1 cellular context compared by ENCODE assay signal in genomic region chr7:26201261-26202018, GRCh38.
TF ChIP-seq lines count a peak whose summit lies in the region.

TSS of gene CBX3 (plus strand) at chr7:26201745. CDS start at chr7:26202999, 1,254 bp downstream.

TF ChIP-seq in K562, 482 proteins besides CTCF, POLR2A, EP300 and RAD21 (continued from another document and continues in another):
- TF ChIP-seq E2F8 (IDR thresholded peaks at IDR 0.05; ENCODE audit: low read depth, partially characterized antibody) (peak; percentile 88), ZKSCAN3 (CRISPR knock-in tag; IDR thresholded peaks at IDR 0.05) (no peak), ZBTB26 (CRISPR knock-in tag; IDR thresholded peaks at IDR 0.05) (0 out of 2 replicates have a peak, but pooled peaks have one; percentile 62), KLF10 (CRISPR knock-in tag; IDR thresholded peaks at IDR 0.05) (no peak), MAZ (CRISPR knock-in tag; conservative IDR thresholded peaks at IDR 0.05 in 1 of 2, IDR thresholded peaks at IDR 0.05 in 1 of 2) (peak; percentile 77 to 86), MCM7 (IDR thresholded peaks at IDR 0.05) (no peak), ZNF224 (CRISPR knock-in tag; IDR thresholded peaks at IDR 0.05) (0 out of 2 replicates have a peak, but pooled peaks have one; percentile 23), ERF (CRISPR knock-in tag; IDR thresholded peaks at IDR 0.05) (no peak), RBM25 (IDR thresholded peaks at IDR 0.05; ENCODE audit: low read depth, low read length, severe bottlenecking) (no peak), ZNF707 (CRISPR knock-in tag; conservative IDR thresholded peaks at IDR 0.05) (no peak), CC2D1A (IDR thresholded peaks at IDR 0.05) (no peak), MBD2 (IDR thresholded peaks at IDR 0.05; ENCODE audit: borderline replicate concordance, low read depth) (peak; percentile 55), MECOM (CRISPR knock-in tag; IDR thresholded peaks at IDR 0.05) (no peak; the same call in 1 of the 2 replicates), ZNF133 (CRISPR knock-in tag; IDR thresholded peaks at IDR 0.05) (no peak), ZNF561 (CRISPR knock-in tag; conservative IDR thresholded peaks at IDR 0.05) (no peak), ZNF232 (CRISPR knock-in tag; IDR thresholded peaks at IDR 0.05) (no peak), SIX5 (IDR thresholded peaks at IDR 0.05; ENCODE audit: borderline replicate concordance in 1 of 2, insufficient read depth in 1 of 2, low read depth in 1 of 2, low read length in 2 of 2) (no peak), ETV5 (CRISPR knock-in tag; IDR thresholded peaks at IDR 0.05; ENCODE audit: low read depth) (no peak), MAFG (tag; conservative IDR thresholded peaks at IDR 0.05) (no peak), MEIS2 (IDR thresholded peaks at IDR 0.05; ENCODE audit: partially characterized antibody) (no peak), ESRRB (CRISPR knock-in tag; IDR thresholded peaks at IDR 0.05; ENCODE audit: borderline replicate concordance) (no peak), GTF2E2 (tag; IDR thresholded peaks at IDR 0.05) (no peak), CREBBP (IDR thresholded peaks at IDR 0.05; ENCODE audit: low read depth, low read length) (no peak), ZBTB2 (IDR thresholded peaks at IDR 0.05) (no peak), MTA2 (IDR thresholded peaks at IDR 0.05; ENCODE audit: low read depth) (no peak), CBX8 (IDR thresholded peaks at IDR 0.05; ENCODE audit: borderline replicate concordance, extremely low read depth, low read depth, low read length, poor library complexity, severe bottlenecking) (no peak), RHOXF2B (CRISPR knock-in tag; conservative IDR thresholded peaks at IDR 0.05) (no peak), LARP7 (IDR thresholded peaks at IDR 0.05) (no peak), ESRRA (IDR thresholded peaks at IDR 0.05; ENCODE audit: borderline replicate concordance, low read depth) (peak; percentile 10; the same call in 1 of the 2 replicates), YY1 (IDR thresholded peaks at IDR 0.05; ENCODE audit: borderline replicate concordance in 1 of 3, control insufficient read depth in 1 of 3, extremely low read depth in 1 of 3, insufficient read depth in 3 of 3, insufficient read length in 1 of 3, insufficient replicate concordance in 2 of 3, low read depth in 1 of 3, low read length in 2 of 3) (peak in 2 of 3 experiments; percentile 36 to 46), THAP7 (CRISPR knock-in tag; IDR thresholded peaks at IDR 0.05) (peak; percentile 80; the same call in 1 of the 2 replicates), FOXM1 (IDR thresholded peaks at IDR 0.05; ENCODE audit: low read depth) (no peak), FOXM1 (CRISPR knock-in tag; IDR thresholded peaks at IDR 0.05; ENCODE audit: low read depth) (no peak; the same call in 1 of the 2 replicates), RBM39 (optimal IDR thresholded peaks at IDR 0.05; ENCODE audit: low read depth, low read length) (peak; percentile 68), ARNT (IDR thresholded peaks at IDR 0.05) (peak in 1 of 2 experiments; percentile 71; a peak in 1 of 4 replicates), ZNF444 (CRISPR knock-in tag; IDR thresholded peaks at IDR 0.05) (peak; percentile 93), GATAD2B (IDR thresholded peaks at IDR 0.05; ENCODE audit: borderline replicate concordance) (0 out of 2 replicates have a peak, but pooled peaks have one; percentile 29), TAF1 (IDR thresholded peaks at IDR 0.05; ENCODE audit: control insufficient read depth, extremely low read depth, insufficient read depth, low read length, severe bottlenecking) (peak; percentile 95), NCOA6 (IDR thresholded peaks at IDR 0.05) (no peak)
- TF ChIP-seq, protein P1, sequence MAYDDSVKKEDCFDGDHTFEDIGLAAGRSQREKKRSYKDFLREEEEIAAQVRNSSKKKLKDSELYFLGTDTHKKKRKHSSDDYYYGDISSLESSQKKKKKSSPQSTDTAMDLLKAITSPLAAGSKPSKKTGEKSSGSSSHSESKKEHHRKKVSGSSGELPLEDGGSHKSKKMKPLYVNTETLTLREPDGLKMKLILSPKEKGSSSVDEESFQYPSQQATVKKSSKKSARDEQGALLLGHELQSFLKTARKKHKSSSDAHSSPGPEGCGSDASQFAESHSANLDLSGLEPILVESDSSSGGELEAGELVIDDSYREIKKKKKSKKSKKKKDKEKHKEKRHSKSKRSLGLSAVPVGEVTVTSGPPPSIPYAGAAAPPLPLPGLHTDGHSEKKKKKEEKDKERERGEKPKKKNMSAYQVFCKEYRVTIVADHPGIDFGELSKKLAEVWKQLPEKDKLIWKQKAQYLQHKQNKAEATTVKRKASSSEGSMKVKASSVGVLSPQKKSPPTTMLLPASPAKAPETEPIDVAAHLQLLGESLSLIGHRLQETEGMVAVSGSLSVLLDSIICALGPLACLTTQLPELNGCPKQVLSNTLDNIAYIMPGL (CRISPR knock-in tag; IDR thresholded peaks at IDR 0.05): no peak
- TF ChIP-seq, protein P2, sequence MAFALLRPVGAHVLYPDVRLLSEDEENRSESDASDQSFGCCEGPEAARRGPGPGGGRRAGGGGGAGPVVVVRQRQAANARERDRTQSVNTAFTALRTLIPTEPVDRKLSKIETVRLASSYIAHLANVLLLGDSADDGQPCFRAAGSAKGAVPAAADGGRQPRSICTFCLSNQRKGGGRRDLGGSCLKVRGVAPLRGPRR (CRISPR knock-in tag; IDR thresholded peaks at IDR 0.05): no peak
- TF ChIP-seq, protein P3, sequence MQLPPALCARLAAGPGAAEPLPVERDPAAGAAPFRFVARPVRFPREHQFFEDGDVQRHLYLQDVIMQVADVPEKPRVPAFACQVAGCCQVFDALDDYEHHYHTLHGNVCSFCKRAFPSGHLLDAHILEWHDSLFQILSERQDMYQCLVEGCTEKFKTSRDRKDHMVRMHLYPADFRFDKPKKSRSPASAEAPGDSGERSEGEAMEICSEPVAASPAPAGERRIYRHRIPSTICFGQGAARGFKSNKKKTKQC (CRISPR knock-in tag; IDR thresholded peaks at IDR 0.05): no peak
- TF ChIP-seq, protein P4, sequence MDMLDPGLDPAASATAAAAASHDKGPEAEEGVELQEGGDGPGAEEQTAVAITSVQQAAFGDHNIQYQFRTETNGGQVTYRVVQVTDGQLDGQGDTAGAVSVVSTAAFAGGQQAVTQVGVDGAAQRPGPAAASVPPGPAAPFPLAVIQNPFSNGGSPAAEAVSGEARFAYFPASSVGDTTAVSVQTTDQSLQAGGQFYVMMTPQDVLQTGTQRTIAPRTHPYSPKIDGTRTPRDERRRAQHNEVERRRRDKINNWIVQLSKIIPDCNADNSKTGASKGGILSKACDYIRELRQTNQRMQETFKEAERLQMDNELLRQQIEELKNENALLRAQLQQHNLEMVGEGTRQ (CRISPR knock-in tag; IDR thresholded peaks at IDR 0.05): no peak
- TF ChIP-seq, protein P5, sequence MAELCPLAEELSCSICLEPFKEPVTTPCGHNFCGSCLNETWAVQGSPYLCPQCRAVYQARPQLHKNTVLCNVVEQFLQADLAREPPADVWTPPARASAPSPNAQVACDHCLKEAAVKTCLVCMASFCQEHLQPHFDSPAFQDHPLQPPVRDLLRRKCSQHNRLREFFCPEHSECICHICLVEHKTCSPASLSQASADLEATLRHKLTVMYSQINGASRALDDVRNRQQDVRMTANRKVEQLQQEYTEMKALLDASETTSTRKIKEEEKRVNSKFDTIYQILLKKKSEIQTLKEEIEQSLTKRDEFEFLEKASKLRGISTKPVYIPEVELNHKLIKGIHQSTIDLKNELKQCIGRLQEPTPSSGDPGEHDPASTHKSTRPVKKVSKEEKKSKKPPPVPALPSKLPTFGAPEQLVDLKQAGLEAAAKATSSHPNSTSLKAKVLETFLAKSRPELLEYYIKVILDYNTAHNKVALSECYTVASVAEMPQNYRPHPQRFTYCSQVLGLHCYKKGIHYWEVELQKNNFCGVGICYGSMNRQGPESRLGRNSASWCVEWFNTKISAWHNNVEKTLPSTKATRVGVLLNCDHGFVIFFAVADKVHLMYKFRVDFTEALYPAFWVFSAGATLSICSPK (IDR thresholded peaks at IDR 0.05; ENCODE audit: borderline replicate concordance): no peak
- TF ChIP-seq, protein P6, sequence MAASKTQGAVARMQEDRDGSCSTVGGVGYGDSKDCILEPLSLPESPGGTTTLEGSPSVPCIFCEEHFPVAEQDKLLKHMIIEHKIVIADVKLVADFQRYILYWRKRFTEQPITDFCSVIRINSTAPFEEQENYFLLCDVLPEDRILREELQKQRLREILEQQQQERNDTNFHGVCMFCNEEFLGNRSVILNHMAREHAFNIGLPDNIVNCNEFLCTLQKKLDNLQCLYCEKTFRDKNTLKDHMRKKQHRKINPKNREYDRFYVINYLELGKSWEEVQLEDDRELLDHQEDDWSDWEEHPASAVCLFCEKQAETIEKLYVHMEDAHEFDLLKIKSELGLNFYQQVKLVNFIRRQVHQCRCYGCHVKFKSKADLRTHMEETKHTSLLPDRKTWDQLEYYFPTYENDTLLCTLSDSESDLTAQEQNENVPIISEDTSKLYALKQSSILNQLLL (CRISPR knock-in tag; IDR thresholded peaks at IDR 0.05; ENCODE audit: borderline replicate concordance): no peak
- TF ChIP-seq, protein P7, sequence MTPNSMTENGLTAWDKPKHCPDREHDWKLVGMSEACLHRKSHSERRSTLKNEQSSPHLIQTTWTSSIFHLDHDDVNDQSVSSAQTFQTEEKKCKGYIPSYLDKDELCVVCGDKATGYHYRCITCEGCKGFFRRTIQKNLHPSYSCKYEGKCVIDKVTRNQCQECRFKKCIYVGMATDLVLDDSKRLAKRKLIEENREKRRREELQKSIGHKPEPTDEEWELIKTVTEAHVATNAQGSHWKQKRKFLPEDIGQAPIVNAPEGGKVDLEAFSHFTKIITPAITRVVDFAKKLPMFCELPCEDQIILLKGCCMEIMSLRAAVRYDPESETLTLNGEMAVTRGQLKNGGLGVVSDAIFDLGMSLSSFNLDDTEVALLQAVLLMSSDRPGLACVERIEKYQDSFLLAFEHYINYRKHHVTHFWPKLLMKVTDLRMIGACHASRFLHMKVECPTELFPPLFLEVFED (CRISPR knock-in tag; conservative IDR thresholded peaks at IDR 0.05): peak; percentile 11; the same call in 1 of the 2 replicates
- TF ChIP-seq, protein P8, sequence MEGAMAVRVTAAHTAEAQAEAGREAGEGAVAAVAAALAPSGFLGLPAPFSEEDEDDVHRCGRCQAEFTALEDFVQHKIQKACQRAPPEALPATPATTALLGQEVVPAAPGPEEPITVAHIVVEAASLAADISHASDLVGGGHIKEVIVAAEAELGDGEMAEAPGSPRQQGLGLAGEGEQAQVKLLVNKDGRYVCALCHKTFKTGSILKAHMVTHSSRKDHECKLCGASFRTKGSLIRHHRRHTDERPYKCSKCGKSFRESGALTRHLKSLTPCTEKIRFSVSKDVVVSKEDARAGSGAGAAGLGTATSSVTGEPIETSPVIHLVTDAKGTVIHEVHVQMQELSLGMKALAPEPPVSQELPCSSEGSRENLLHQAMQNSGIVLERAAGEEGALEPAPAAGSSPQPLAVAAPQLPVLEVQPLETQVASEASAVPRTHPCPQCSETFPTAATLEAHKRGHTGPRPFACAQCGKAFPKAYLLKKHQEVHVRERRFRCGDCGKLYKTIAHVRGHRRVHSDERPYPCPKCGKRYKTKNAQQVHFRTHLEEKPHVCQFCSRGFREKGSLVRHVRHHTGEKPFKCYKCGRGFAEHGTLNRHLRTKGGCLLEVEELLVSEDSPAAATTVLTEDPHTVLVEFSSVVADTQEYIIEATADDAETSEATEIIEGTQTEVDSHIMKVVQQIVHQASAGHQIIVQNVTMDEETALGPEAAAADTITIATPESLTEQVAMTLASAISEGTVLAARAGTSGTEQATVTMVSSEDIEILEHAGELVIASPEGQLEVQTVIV (CRISPR knock-in tag; IDR thresholded peaks at IDR 0.05; ENCODE audit: borderline replicate concordance): no peak
